Comparison of ENCODE assay signal across 29 cellular contexts in genomic region chr12:109577311-109577710, GRCh38.
"Had no signal": no experiment of that assay in that cellular context is flagged by ENCODE, and none has a peak within 500 bp of the region (broad histone marks: within the 10 kb centered on the region; RNA-seq: fewer than 3 reads in every experiment).

No MANE protein-coding gene starts in this region.

- H3K9me3 ChIP-seq: ascending aorta had no signal

- H3K27ac ChIP-seq: ascending aorta, cardiac muscle cell, VCaP had no signal

- DNase-seq: activated B cell treated with CpG ODN at 0.5 μM for 24 hours; activated CD4-positive, alpha-beta memory T cell treated with anti-CD3 and anti-CD28 coated beads, Interleukin-2, amount 10 ng/mL, durations not matched to agents 7 days and 5 days; activated CD4-positive, alpha-beta T cell treated with anti-CD3 and anti-CD28 coated beads for 4 hours; activated CD4-positive, alpha-beta T cell treated with anti-CD3 and anti-CD28 coated beads, Interleukin-2, amount 10 ng/mL, durations not matched to agents 24 days and 14 days; activated CD4-positive, alpha-beta T cell treated with anti-CD3 and anti-CD28 coated beads, Interleukin-2, amount 50 U/mL, for 48 hours; activated CD4-positive, CD25-positive, alpha-beta regulatory T cell treated with anti-CD3 and anti-CD28 coated beads, Interleukin-2, amount 50 U/mL, for 72 hours; activated CD8-positive, alpha-beta memory T cell treated with anti-CD3 and anti-CD28 coated beads for 24 hours; activated CD8-positive, alpha-beta memory T cell treated with anti-CD3 and anti-CD28 coated beads, Interleukin-2, amount 10 ng/mL, durations not matched to agents 7 days and 5 days; activated CD8-positive, alpha-beta memory T cell treated with anti-CD3 and anti-CD28 coated beads, Interleukin-2, amount 50 U/mL, for 48 hours; activated CD8-positive, alpha-beta T cell treated with anti-CD3 and anti-CD28 coated beads, Interleukin-2, amount 10 ng/mL, durations not matched to agents 7 days and 5 days; activated effector memory CD4-positive, alpha-beta T cell treated with Interleukin-2 at 50 U/mL for 16 hours; activated gamma-delta T cell; activated naive CD4-positive, alpha-beta T cell treated with anti-CD3 and anti-CD28 coated beads, Interleukin-2, amount 10 ng/mL, durations not matched to agents 7 days and 5 days; activated naive CD4-positive, alpha-beta T cell treated with Interleukin-2 at 50 U/mL for 16 hours; activated naive CD8-positive, alpha-beta T cell treated with anti-CD3 and anti-CD28 coated beads, Interleukin-2, amount 10 ng/mL, durations not matched to agents 7 days and 5 days; activated naive CD8-positive, alpha-beta T cell treated with anti-CD3 and anti-CD28 coated beads, Interleukin-2, amount 50 U/mL, for 24 hours; activated T-cell treated with anti-CD3 and anti-CD28 coated beads, Interleukin-2, amount 50 U/mL, for 24 hours; activated T-cell treated with anti-CD3 and anti-CD28 coated beads, Interleukin-2, amount 50 U/mL, for 48 hours; amygdala; anterior cingulate cortex; caudate nucleus; cerebellar nuclear complex; T-helper 2 cell; T-helper 9 cell had no signal

- ATAC-seq: activated CD8-positive, alpha-beta memory T cell treated with anti-CD3 and anti-CD28 coated beads, Interleukin-2, amount 10 ng/mL, durations not matched to agents 7 days and 5 days; activated CD8-positive, alpha-beta T cell treated with anti-CD3 and anti-CD28 coated beads, Interleukin-2, amount 10 ng/mL, durations not matched to agents 7 days and 5 days; activated naive CD8-positive, alpha-beta T cell treated with anti-CD3 and anti-CD28 coated beads, Interleukin-2, amount 50 U/mL, for 24 hours had no signal

- FAIRE-seq: bronchial epithelial cell, TTC549 had no signal

- H3K4me3 ChIP-seq: ascending aorta, cardiac muscle cell had no signal

- H3K27me3 ChIP-seq: ascending aorta, cardiac muscle cell had no signal
